ENCODE assay signal across 13 cellular contexts in the genomic region with DNA sequence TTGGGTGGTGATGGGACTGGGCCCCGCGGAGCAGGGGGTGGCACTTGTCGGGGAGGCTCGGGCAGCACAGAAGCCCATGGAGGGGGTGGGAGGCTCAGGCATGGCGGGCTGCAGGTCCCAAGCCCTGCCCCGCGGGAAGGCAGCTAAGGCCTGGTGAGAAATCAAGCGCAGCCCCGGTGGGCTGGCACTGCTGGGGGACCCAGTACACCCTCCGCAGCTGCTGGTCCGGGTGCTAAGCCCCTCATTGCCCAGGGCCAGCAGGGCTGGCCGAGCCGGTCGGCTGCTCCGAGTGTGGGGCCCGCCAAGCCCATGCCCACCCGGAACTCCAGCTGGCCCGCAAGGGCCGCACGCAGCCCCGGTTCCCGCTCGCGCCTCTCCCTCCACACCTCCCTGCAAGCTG. TPM values are rescaled to one million over a fixed set of nuclear protein-coding genes. Genes with fewer than 3 reads are reported as not detected.
"Had no signal": no experiment of that assay in that cellular context is flagged by ENCODE, and none has a peak within 500 bp of the region (broad histone marks: within the 10 kb centered on the region; RNA-seq: fewer than 3 reads in every experiment).

No MANE protein-coding gene starts in this region.

RNA-seq across cellular contexts. Expression of a gene that starts 30.4 kb away (rescaled TPM):
- total RNA-seq: activated B cell treated with CpG ODN at 0.5 μM for 24 hours; activated CD4-positive, alpha-beta memory T cell treated with anti-CD3 and anti-CD28 coated beads for 36 hours; activated CD4-positive, alpha-beta memory T cell treated with anti-CD3 and anti-CD28 coated beads, Interleukin-2, amount 10 ng/mL, durations not matched to agents 7 days and 5 days; activated CD4-positive, alpha-beta T cell treated with anti-CD3 and anti-CD28 coated beads for 36 hours; activated CD4-positive, alpha-beta T cell treated with anti-CD3 and anti-CD28 coated beads, Interleukin-2, amount 10 ng/mL, durations not matched to agents 24 days and 14 days; activated CD4-positive, alpha-beta T cell treated with anti-CD3 and anti-CD28 coated beads, Interleukin-2, amount 10 ng/mL, durations not matched to agents 7 days and 5 days; activated CD8-positive, alpha-beta memory T cell treated with anti-CD3 and anti-CD28 coated beads for 36 hours; activated CD8-positive, alpha-beta memory T cell treated with anti-CD3 and anti-CD28 coated beads, Interleukin-2, amount 10 ng/mL, durations not matched to agents 7 days and 5 days; activated CD8-positive, alpha-beta T cell treated with anti-CD3 and anti-CD28 coated beads for 36 hours; activated CD8-positive, alpha-beta T cell treated with anti-CD3 and anti-CD28 coated beads, Interleukin-2, amount 10 ng/mL, durations not matched to agents 7 days and 5 days; T-helper 1 cell treated with Interleukin-12 subunit alpha and Interleukin-12 subunit beta and Interleukin-4 antibody, amounts not matched to agents 30 ng/mL and 1 ng/mL, for 36 hours; T-helper 17 cell; T-helper 2 cell treated with Interferon-gamma antibody and Interleukin-4, amounts not matched to agents 100 ng/mL and 5 ng/mL, for 36 hours had no signal
